Comparison of ENCODE assay signal across 7 cellular contexts in the genomic region with DNA sequence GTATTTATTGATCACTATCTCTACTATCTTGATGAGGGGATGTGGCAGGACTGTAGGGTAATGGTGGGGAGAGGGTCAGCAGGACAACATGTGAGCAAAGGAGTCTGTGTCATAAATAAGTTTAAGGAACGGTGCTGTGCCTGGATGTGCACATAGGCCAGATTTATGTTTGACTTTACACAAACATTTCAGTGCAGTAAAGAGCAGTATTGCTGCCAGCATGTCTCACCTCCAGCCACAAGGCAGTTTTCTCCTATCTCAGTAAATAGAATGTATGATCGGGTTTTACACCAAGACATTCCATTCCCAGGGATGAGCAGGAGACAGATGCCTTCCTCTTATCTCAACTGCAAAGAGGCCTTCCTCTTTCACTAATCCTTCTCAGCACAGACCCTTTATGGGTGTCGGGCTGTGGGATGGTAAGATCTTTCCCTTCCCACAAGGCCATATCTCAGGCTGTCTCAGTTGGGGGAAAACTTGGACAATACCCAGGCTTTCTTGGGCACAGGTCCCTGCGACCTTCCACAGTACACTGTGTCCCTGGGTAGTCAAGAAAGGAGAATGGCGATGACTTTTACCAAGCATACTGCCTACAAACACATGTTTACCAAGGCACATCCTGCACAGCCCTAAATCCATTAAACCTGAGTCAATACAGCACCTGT.
DNase-seq lines count a peak whose midpoint lies in the region; TF ChIP-seq lines count a peak whose summit lies in the region.
"Not testable (repeated sequence)": the region's sequence is repeated elsewhere in the genome, so short reads cannot be mapped to it uniquely, and the experiment has no call there.

No MANE protein-coding gene starts in this region.

- not testable (repeated sequence) for H2BK120ac ChIP-seq in mesenchymal stem cell (ENCODE audit: low read depth, low read length)

- H3K4me1 ChIP-seq in endodermal cell (ENCODE audit: control insufficient read depth, insufficient read depth, low read length) (peaks cover 15% of the 10 kb centered on the region), testis (peaks cover 37% of the 10 kb centered on the region)
- H3K4me1 ChIP-seq in mesenchymal stem cell (ENCODE audit: control insufficient read depth, insufficient read depth, low read depth, low read length): not testable (repeated sequence)

- H3K27ac Mint-ChIP-seq in endodermal cell: peak overlapping the region; percentile 52
- H3K27ac Mint-ChIP-seq in mesothelial cell of epicardium: peak overlapping the region; percentile 68

- H3K14ac ChIP-seq in mesenchymal stem cell (ENCODE audit: low read length in 2 of 2): not testable (repeated sequence)

- H3K79me1 ChIP-seq in mesenchymal stem cell (replicated peaks; ENCODE audit: low read length, poor library complexity, severe bottlenecking): not testable (repeated sequence)

- intact Hi-C loops in testis (cut with DNase I; ENCODE audit: low total_unique reads): not testable (repeated sequence)

- H4K8ac ChIP-seq in mesenchymal stem cell (ENCODE audit: low read length): not testable (repeated sequence)

- DNase-seq in LNCaP clone FGC (ENCODE audit: low read depth): peak; percentile 18
- peak; percentile 55 for DNase-seq in WERI-Rb-1
- DNase-seq in endodermal cell: peak; percentile 51
- DNase-seq in mesenchymal stem cell: peak; percentile 15
- not testable (repeated sequence) for DNase-seq in mesothelial cell of epicardium (ENCODE audit: low spot score in 2 of 2, unreplicated experiment in 2 of 2); testis

- not testable (repeated sequence) for H3K9ac ChIP-seq in endodermal cell (ENCODE audit: extremely low read depth, low read length, poor library complexity, severe bottlenecking); mesenchymal stem cell (ENCODE audit: low read length)

- H3K4ac ChIP-seq in mesenchymal stem cell (ENCODE audit: low read depth in 1 of 2, low read length in 2 of 2): not testable (repeated sequence)

- H3K4me2 ChIP-seq in mesenchymal stem cell (ENCODE audit: low read length, poor library complexity, severe bottlenecking): not testable (repeated sequence)

- H3K9me3 Mint-ChIP-seq in endodermal cell: peaks cover 11% of the 10 kb centered on the region
- H3K9me3 Mint-ChIP-seq in mesothelial cell of epicardium: not testable (repeated sequence)

- H3K27ac ChIP-seq in C4-2B: peak overlapping the region; percentile 60; the same call in 1 of the 2 replicates
- peak overlapping the region; percentile 32 for H3K27ac ChIP-seq in WERI-Rb-1
- not testable (repeated sequence) for H3K27ac ChIP-seq in endodermal cell (ENCODE audit: low read depth, low read length); mesenchymal stem cell (ENCODE audit: low read length, poor library complexity, severe bottlenecking)
- peak overlapping the region; percentile 60 to 74 for H3K27ac ChIP-seq in testis

- not testable (repeated sequence) for H4K91ac ChIP-seq in mesenchymal stem cell (ENCODE audit: low read length)

- not testable (repeated sequence) for H3K36me3 Mint-ChIP-seq in endodermal cell (ENCODE audit: low read depth); mesothelial cell of epicardium

- H2BK12ac ChIP-seq in mesenchymal stem cell (ENCODE audit: low read length in 2 of 2): not testable (repeated sequence)

- H3K18ac ChIP-seq in mesenchymal stem cell (ENCODE audit: low read depth in 1 of 2, low read length in 2 of 2): not testable (repeated sequence)

- not testable (repeated sequence) for H3K36me3 ChIP-seq in WERI-Rb-1; endodermal cell (ENCODE audit: control insufficient read depth, insufficient read depth, low read length); mesenchymal stem cell (ENCODE audit: control insufficient read depth in 1 of 2, insufficient read depth in 2 of 2, low read depth in 1 of 2, low read length in 2 of 2); testis (ENCODE audit: low read depth, missing control alignments)

- not testable (repeated sequence) for H3K27me3 ChIP-seq in WERI-Rb-1 (ENCODE audit: insufficient read depth, low read depth, severe bottlenecking); endodermal cell (ENCODE audit: control insufficient read depth, insufficient read depth, low read length, poor library complexity, severe bottlenecking); testis
- H3K27me3 ChIP-seq in mesenchymal stem cell (ENCODE audit: control insufficient read depth in 1 of 2, insufficient read depth in 1 of 2, low read length in 2 of 2): peaks cover 10 to 29% of the 10 kb centered on the region in 2 experiments

- not testable (repeated sequence) for H3K4me3 Mint-ChIP-seq in endodermal cell, mesothelial cell of epicardium

- not testable (repeated sequence) for H3K4me3 ChIP-seq in LNCaP clone FGC (ENCODE audit: low read depth, low read length); WERI-Rb-1 (ENCODE audit: low read depth, low read length); endodermal cell (ENCODE audit: low read length); mesenchymal stem cell (ENCODE audit: insufficient read depth in 1 of 2, low read depth in 1 of 2, low read length in 2 of 2); testis

- H3K9me3 ChIP-seq in WERI-Rb-1 (ENCODE audit: severe bottlenecking); mesenchymal stem cell (ENCODE audit: control insufficient read depth, low read length); testis: not testable (repeated sequence)
- peaks cover 15% of the 10 kb centered on the region for H3K9me3 ChIP-seq in endodermal cell (ENCODE audit: control insufficient read depth, low read length)

- not testable (repeated sequence) for H2AFZ ChIP-seq in mesenchymal stem cell (ENCODE audit: low read depth, low read length)

- whole genome bisulfite sequencing in endodermal cell (ENCODE audit: insufficient coverage in 1 of 2, insufficient read length in 1 of 2), 2 experiments: 91 to 100% methylated on average over 3 to 4 of the region's 5 CpGs
- WGBS in mesenchymal stem cell: 27% methylated on average over 3 of the region's 5 CpGs
- 33 to 58% methylated on average over 5 of the region's 5 CpGs for WGBS in testis, 2 donors

- not testable (repeated sequence) for H2AK5ac ChIP-seq in mesenchymal stem cell (ENCODE audit: low read length, severe bottlenecking)

- TF ChIP-seq CTCF in C4-2B (conservative IDR thresholded peaks at IDR 0.05); LNCaP clone FGC (IDR thresholded peaks at IDR 0.05; ENCODE audit: control insufficient read depth, extremely low read depth, insufficient read depth); WERI-Rb-1 (IDR thresholded peaks at IDR 0.05; ENCODE audit: low read depth, low read length); endodermal cell (conservative IDR thresholded peaks at IDR 0.05); mesothelial cell of epicardium (IDR thresholded peaks at IDR 0.05; ENCODE audit: unreplicated experiment); testis (IDR thresholded peaks at IDR 0.05): not testable (repeated sequence)

- H3K27me3 Mint-ChIP-seq in endodermal cell (ENCODE audit: insufficient read depth); mesothelial cell of epicardium (ENCODE audit: low read depth): not testable (repeated sequence)

- not testable (repeated sequence) for TF ChIP-seq POLR2A in testis (IDR thresholded peaks at IDR 0.05)

- H2BK15ac ChIP-seq in mesenchymal stem cell (ENCODE audit: low read depth, poor library complexity, severe bottlenecking): not testable (repeated sequence)

- H3K4me1 Mint-ChIP-seq in endodermal cell (peaks cover 19% of the 10 kb centered on the region), mesothelial cell of epicardium (peaks cover 27% of the 10 kb centered on the region)

- H2BK5ac ChIP-seq in mesenchymal stem cell (ENCODE audit: low read depth, low read length, poor library complexity, severe bottlenecking): not testable (repeated sequence)

- not testable (repeated sequence) for H3K23ac ChIP-seq in mesenchymal stem cell (ENCODE audit: low read length in 2 of 2)
